In the genomic region with DNA sequence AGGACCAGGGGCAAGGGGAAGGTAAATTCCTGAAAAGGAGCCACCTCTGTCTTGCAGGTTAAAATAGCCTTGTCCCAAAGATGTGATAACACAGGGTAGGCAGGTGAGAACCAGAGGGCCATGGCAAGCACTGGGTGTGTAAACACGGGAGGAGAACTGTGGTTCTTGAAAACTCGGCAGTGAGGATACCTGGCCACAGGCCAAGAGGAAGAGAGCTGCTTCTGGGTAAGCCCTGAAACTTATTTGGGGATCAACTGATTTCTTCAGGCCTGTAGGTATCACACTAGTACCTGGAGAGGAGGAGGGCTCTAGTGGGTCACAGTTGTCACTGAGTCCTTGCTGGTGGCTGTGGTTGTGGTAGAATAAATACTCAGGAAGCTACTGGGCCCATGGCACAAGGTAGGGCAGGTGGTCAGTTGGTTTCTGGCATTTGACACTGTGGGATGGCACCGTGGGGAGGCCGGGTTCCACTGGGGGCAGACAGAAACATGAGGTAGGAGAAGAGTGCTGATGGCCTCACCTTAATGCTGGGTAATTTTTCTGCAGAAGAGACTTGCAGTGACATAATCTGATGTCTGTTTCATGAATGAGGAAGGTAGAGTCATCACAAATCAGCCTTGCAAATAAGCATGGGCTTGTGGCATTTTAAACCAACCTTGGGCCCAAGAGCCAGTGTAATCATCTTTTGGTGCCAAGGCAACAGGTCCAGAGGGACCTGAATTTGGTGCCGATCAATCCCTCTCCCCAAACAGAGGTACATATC, we compare ENCODE assay signal across 1 cellular context.
TF ChIP-seq lines count a peak whose summit lies in the region.

No MANE protein-coding gene starts in this region.

TF ChIP-seq in K562, 482 proteins besides CTCF, POLR2A, EP300 and RAD21:
- TF ChIP-seq ZNF354B (CRISPR knock-in tag; IDR thresholded peaks at IDR 0.05), result no peak
- peak; percentile 58 for TF ChIP-seq NFIC (IDR thresholded peaks at IDR 0.05)
- no peak for TF ChIP-seq ZNF778 (CRISPR knock-in tag; IDR thresholded peaks at IDR 0.05)
- no peak for TF ChIP-seq TCF7L2 (IDR thresholded peaks at IDR 0.05; ENCODE audit: low read depth, low read length)
TF ChIP-seq in K562: peak in this region for 1.
